In genomic region chr1:45583666-45584350, GRCh38 we compare ENCODE assay signal across 1 cellular context.
TF ChIP-seq lines count a peak whose summit lies in the region.

TSS of gene NASP (plus strand) at chr1:45584041. CDS start at chr1:45584147, 106 bp downstream.

TF ChIP-seq in HepG2, 621 proteins besides CTCF, POLR2A, EP300 and RAD21 (continued from another document and continues in another):
- no peak; the same call in 1 of the 2 replicates for TF ChIP-seq ZNF724P (CRISPR knock-in tag; IDR thresholded peaks at IDR 0.05; ENCODE audit: borderline replicate concordance)
- TF ChIP-seq JUND (CRISPR knock-in tag; IDR thresholded peaks at IDR 0.05) = no peak
- no peak for TF ChIP-seq ZNF629 (CRISPR knock-in tag; conservative IDR thresholded peaks at IDR 0.05)
- TF ChIP-seq E2F5 (CRISPR knock-in tag; conservative IDR thresholded peaks at IDR 0.05) = no peak; the same call in 1 of the 2 replicates
- no peak for TF ChIP-seq ZNF329 (CRISPR knock-in tag; IDR thresholded peaks at IDR 0.05; ENCODE audit: low read depth)
- no peak; the same call in 1 of the 2 replicates for TF ChIP-seq BORCS8-MEF2B (CRISPR knock-in tag; IDR thresholded peaks at IDR 0.05)
- TF ChIP-seq RFXAP (CRISPR knock-in tag; IDR thresholded peaks at IDR 0.05; ENCODE audit: borderline replicate concordance) = peak; percentile 99
- peak; percentile 67; the same call in 1 of the 2 replicates for TF ChIP-seq ZHX2 (IDR thresholded peaks at IDR 0.05; ENCODE audit: low read depth)
- no peak; the same call in 1 of the 2 replicates for TF ChIP-seq ZHX2 (CRISPR knock-in tag; IDR thresholded peaks at IDR 0.05; ENCODE audit: borderline replicate concordance)
- TF ChIP-seq RFX1 (IDR thresholded peaks at IDR 0.05) = no peak
- no peak for TF ChIP-seq PRPF4 (IDR thresholded peaks at IDR 0.05; ENCODE audit: low read depth, low read length, poor library complexity, severe bottlenecking)
- no peak for TF ChIP-seq ZNF713 (CRISPR knock-in tag; IDR thresholded peaks at IDR 0.05)
- TF ChIP-seq ZNF3 (CRISPR knock-in tag; IDR thresholded peaks at IDR 0.05) = no peak
- no peak for TF ChIP-seq MIER2 (CRISPR knock-in tag; IDR thresholded peaks at IDR 0.05)
- TF ChIP-seq IKZF5 (CRISPR knock-in tag; IDR thresholded peaks at IDR 0.05) = no peak; the same call in 1 of the 2 replicates
- no peak for TF ChIP-seq ISX (CRISPR knock-in tag; conservative IDR thresholded peaks at IDR 0.05)
- TF ChIP-seq ATAD3A (CRISPR knock-in tag; IDR thresholded peaks at IDR 0.05) = no peak
- 0 out of 2 replicates have a peak, but pooled peaks have one; percentile 16 for TF ChIP-seq ZNF547 (CRISPR knock-in tag; IDR thresholded peaks at IDR 0.05)
- no peak for TF ChIP-seq ZFP36L2 (CRISPR knock-in tag; IDR thresholded peaks at IDR 0.05)
- no peak for TF ChIP-seq MED13 (CRISPR knock-in tag; IDR thresholded peaks at IDR 0.05)
- no peak for TF ChIP-seq ZNF343 (CRISPR knock-in tag; IDR thresholded peaks at IDR 0.05)
- peak; percentile 27; the same call in 1 of the 2 replicates for TF ChIP-seq FOXK1 (CRISPR knock-in tag; IDR thresholded peaks at IDR 0.05; ENCODE audit: borderline replicate concordance, low read depth)
- TF ChIP-seq ZNF253 (CRISPR knock-in tag; IDR thresholded peaks at IDR 0.05; ENCODE audit: borderline replicate concordance) = peak; percentile 58; the same call in 1 of the 2 replicates
- no peak for TF ChIP-seq MYPOP (CRISPR knock-in tag; IDR thresholded peaks at IDR 0.05)
- TF ChIP-seq CBFB (CRISPR knock-in tag; IDR thresholded peaks at IDR 0.05) = no peak
- TF ChIP-seq ZBTB26 (CRISPR knock-in tag; IDR thresholded peaks at IDR 0.05; ENCODE audit: borderline replicate concordance) = no peak
- no peak for TF ChIP-seq CERS6 (CRISPR knock-in tag; IDR thresholded peaks at IDR 0.05)
- no peak for TF ChIP-seq HIC2 (CRISPR knock-in tag; IDR thresholded peaks at IDR 0.05; ENCODE audit: low read depth)
- no peak for TF ChIP-seq ZKSCAN1 (IDR thresholded peaks at IDR 0.05; ENCODE audit: low read length)
- no peak for TF ChIP-seq ZSCAN31 (CRISPR knock-in tag; IDR thresholded peaks at IDR 0.05; ENCODE audit: low read depth)
- TF ChIP-seq ATF3 (CRISPR knock-in tag; IDR thresholded peaks at IDR 0.05) = no peak
- no peak for TF ChIP-seq ZNF691 (CRISPR knock-in tag; IDR thresholded peaks at IDR 0.05; ENCODE audit: borderline replicate concordance, low read depth)
- no peak for TF ChIP-seq SNAPC5 (CRISPR knock-in tag; IDR thresholded peaks at IDR 0.05; ENCODE audit: borderline replicate concordance)
- no peak for TF ChIP-seq HOMEZ (CRISPR knock-in tag; IDR thresholded peaks at IDR 0.05; ENCODE audit: low read depth)
- TF ChIP-seq ZBTB42 (CRISPR knock-in tag; IDR thresholded peaks at IDR 0.05) = peak; percentile 88
- TF ChIP-seq ZKSCAN8 (CRISPR knock-in tag; IDR thresholded peaks at IDR 0.05; ENCODE audit: borderline replicate concordance) = no peak
- no peak for TF ChIP-seq ZNF496 (CRISPR knock-in tag; IDR thresholded peaks at IDR 0.05; ENCODE audit: insufficient replicate concordance)
- no peak for TF ChIP-seq ARID2 (CRISPR knock-in tag; IDR thresholded peaks at IDR 0.05; ENCODE audit: borderline replicate concordance)
- no peak for TF ChIP-seq ETS1 (CRISPR knock-in tag; IDR thresholded peaks at IDR 0.05)
- TF ChIP-seq ZNF136 (CRISPR knock-in tag; IDR thresholded peaks at IDR 0.05; ENCODE audit: low read depth) = no peak; the same call in none of the 2 replicates
- TF ChIP-seq KLF11 (CRISPR knock-in tag; IDR thresholded peaks at IDR 0.05) = no peak
- no peak for TF ChIP-seq HNRNPLL (IDR thresholded peaks at IDR 0.05; ENCODE audit: low read depth, low read length, poor library complexity, severe bottlenecking)
- TF ChIP-seq ZNF761 (CRISPR knock-in tag; conservative IDR thresholded peaks at IDR 0.05) = no peak
- TF ChIP-seq MYC (CRISPR knock-in tag; IDR thresholded peaks at IDR 0.05; ENCODE audit: borderline replicate concordance) = 0 out of 2 replicates have a peak, but pooled peaks have one; percentile 24
- no peak for TF ChIP-seq ATF2 (CRISPR knock-in tag; IDR thresholded peaks at IDR 0.05)
